ENCODE assay signal across 1 cellular context in genomic region chr16:56682703-56683397, GRCh38.
TF ChIP-seq lines count a peak whose summit lies in the region.

No MANE protein-coding gene starts in this region.

TF ChIP-seq in HCT116, 20 proteins besides CTCF, POLR2A, EP300 and RAD21:
- TF ChIP-seq CEBPB (IDR thresholded peaks at IDR 0.05; ENCODE audit: low read depth) (no peak), ZFX (IDR thresholded peaks at IDR 0.05) (no peak), TCF7L2 (IDR thresholded peaks at IDR 0.05; ENCODE audit: borderline replicate concordance, extremely low read depth, insufficient read depth, insufficient read length) (no peak), EGR1 (IDR thresholded peaks at IDR 0.05; ENCODE audit: low read depth) (no peak), YY1 (IDR thresholded peaks at IDR 0.05; ENCODE audit: extremely low read depth, insufficient replicate concordance, low read depth, low read length) (no peak), EZH2phosphoT487 (IDR thresholded peaks at IDR 0.05; ENCODE audit: borderline replicate concordance) (no peak), SP1 (IDR thresholded peaks at IDR 0.05; ENCODE audit: low read depth) (no peak), CBX3 (IDR thresholded peaks at IDR 0.05; ENCODE audit: low read depth) (no peak), MAX (IDR thresholded peaks at IDR 0.05) (no peak), ZBTB33 (IDR thresholded peaks at IDR 0.05; ENCODE audit: extremely low read depth, insufficient replicate concordance, low read length) (no peak), ELF1 (IDR thresholded peaks at IDR 0.05; ENCODE audit: borderline replicate concordance, low read depth) (no peak), JUND (IDR thresholded peaks at IDR 0.05) (no peak)
